In genomic region chr14:30969796-30970195, GRCh38 we compare ENCODE assay signal across 7 cellular contexts. TPM values are rescaled to one million over a fixed set of nuclear protein-coding genes. Genes with fewer than 3 reads are reported as not detected.
DNase-seq lines count a peak whose midpoint lies in the region; ATAC-seq and TF ChIP-seq lines count a peak whose summit lies in the region.
"Not testable (repeated sequence)": the region's sequence is repeated elsewhere in the genome, so short reads cannot be mapped to it uniquely, and the experiment has no call there.

No MANE protein-coding gene starts in this region.

- peak; percentile 76 for DNase-seq in activated CD8-positive, alpha-beta T cell treated with anti-CD3 and anti-CD28 coated beads for 36 hours
- peak; percentile 62 for DNase-seq in activated naive CD8-positive, alpha-beta T cell treated with anti-CD3 and anti-CD28 coated beads for 36 hours
- DNase-seq in stimulated activated CD4-positive, alpha-beta T cell treated with anti-CD3 and anti-CD28 coated beads, Interleukin-4, amount 100 ng/mL, for 48 hours (ENCODE audit: low read depth in 2 of 2): peak; percentile 15 to 37

- not testable (repeated sequence) for TF ChIP-seq CTCF in activated CD8-positive, alpha-beta T cell treated with anti-CD3 and anti-CD28 coated beads for 36 hours (IDR thresholded peaks at IDR 0.05)

- H3K36me3 Mint-ChIP-seq in activated CD8-positive, alpha-beta T cell treated with anti-CD3 and anti-CD28 coated beads for 36 hours (ENCODE audit: low read depth): peaks cover 32% of the 10 kb centered on the region
- H3K36me3 Mint-ChIP-seq in activated naive CD8-positive, alpha-beta T cell treated with anti-CD3 and anti-CD28 coated beads for 36 hours: peaks cover 35% of the 10 kb centered on the region

- POLR2A ChIA-PET in activated CD8-positive, alpha-beta T cell treated with anti-CD3 and anti-CD28 coated beads for 36 hours (lab: Charles Lee): interaction anchor here (0.8 to 1.0 kb wide), 2 partner anchors 15 to 62 kb away, joined by 3 to 4 read pairs; no protein-coding TSS in a partner anchor

- peak; percentile 46 for ATAC-seq in GM18517 (IDR thresholded peaks at IDR 0.05; ENCODE audit: unreplicated experiment)
- peak; percentile 94 for ATAC-seq in GM19463 (IDR thresholded peaks at IDR 0.05; ENCODE audit: unreplicated experiment)
- ATAC-seq in HG02852 (IDR thresholded peaks at IDR 0.05; ENCODE audit: unreplicated experiment): peak; percentile 65
- ATAC-seq in HG03460 (IDR thresholded peaks at IDR 0.05; ENCODE audit: unreplicated experiment): peak; percentile 81
- ATAC-seq in activated CD8-positive, alpha-beta T cell treated with anti-CD3 and anti-CD28 coated beads for 36 hours: peak; percentile 97

- H3K27ac Mint-ChIP-seq in activated CD8-positive, alpha-beta T cell treated with anti-CD3 and anti-CD28 coated beads for 36 hours: peak overlapping the region; percentile 88
- peak overlapping the region; percentile 88 for H3K27ac Mint-ChIP-seq in activated naive CD8-positive, alpha-beta T cell treated with anti-CD3 and anti-CD28 coated beads for 36 hours

- not testable (repeated sequence) for H3K27me3 Mint-ChIP-seq in activated CD8-positive, alpha-beta T cell treated with anti-CD3 and anti-CD28 coated beads for 36 hours; activated naive CD8-positive, alpha-beta T cell treated with anti-CD3 and anti-CD28 coated beads for 36 hours

- CTCF ChIA-PET in activated CD8-positive, alpha-beta T cell treated with anti-CD3 and anti-CD28 coated beads for 36 hours (lab: Charles Lee): interaction anchor here (1.9 kb wide), 1 partner anchor 12 kb away, joined by 7 read pairs; no protein-coding TSS in a partner anchor

- H3K9me3 Mint-ChIP-seq in activated CD8-positive, alpha-beta T cell treated with anti-CD3 and anti-CD28 coated beads for 36 hours: peaks cover 16% of the 10 kb centered on the region
- peaks cover 19% of the 10 kb centered on the region for H3K9me3 Mint-ChIP-seq in activated naive CD8-positive, alpha-beta T cell treated with anti-CD3 and anti-CD28 coated beads for 36 hours

- H3K4me3 Mint-ChIP-seq in activated CD8-positive, alpha-beta T cell treated with anti-CD3 and anti-CD28 coated beads for 36 hours: peak overlapping the region; percentile 53
- peak overlapping the region; percentile 48 for H3K4me3 Mint-ChIP-seq in activated naive CD8-positive, alpha-beta T cell treated with anti-CD3 and anti-CD28 coated beads for 36 hours

- intact Hi-C loops in activated CD8-positive, alpha-beta T cell treated with anti-CD3 and anti-CD28 coated beads for 36 hours (cut with micrococcal nuclease): not testable (repeated sequence)

- H3K4me1 Mint-ChIP-seq in activated CD8-positive, alpha-beta T cell treated with anti-CD3 and anti-CD28 coated beads for 36 hours (ENCODE audit: low read depth): peaks cover 60% of the 10 kb centered on the region
- peaks cover 49% of the 10 kb centered on the region for H3K4me1 Mint-ChIP-seq in activated naive CD8-positive, alpha-beta T cell treated with anti-CD3 and anti-CD28 coated beads for 36 hours

RNA-seq across cellular contexts. Expression of gene AP4S1, which starts 55.7 kb away (rescaled TPM):
- 1 to 10 TPM; 3.6 to 4.0 TPM for total RNA-seq in activated CD8-positive, alpha-beta T cell treated with anti-CD3 and anti-CD28 coated beads for 36 hours
- total RNA-seq in activated naive CD8-positive, alpha-beta T cell treated with anti-CD3 and anti-CD28 coated beads for 36 hours: 1 to 10 TPM; 7.3 to 8.8 TPM

RNA-seq across cellular contexts. Expression of gene STRN3, which starts 56.4 kb away (rescaled TPM):
- 10 to 100 TPM; 14.7 to 15.3 TPM for total RNA-seq in activated CD8-positive, alpha-beta T cell treated with anti-CD3 and anti-CD28 coated beads for 36 hours
- total RNA-seq in activated naive CD8-positive, alpha-beta T cell treated with anti-CD3 and anti-CD28 coated beads for 36 hours: 10 to 100 TPM; 16.0 to 18.1 TPM

Comparison
In these comparisons a context has a peak if more than half of its experiments do, and no peak if none do; other contexts are left out.
1. Peak in every context shown above with its lines: DNase-seq and ATAC-seq.
2. ATAC-seq: peak in every context shown above with its lines; median percentile 97 in activated CD8-positive, alpha-beta T cell treated with anti-CD3 and anti-CD28 coated beads for 36 hours; 94 in GM19463; 81 in HG03460; 65 in HG02852; 46 in GM18517.
3. DNase-seq: peak in every context shown above with its lines; median percentile 76 in activated CD8-positive, alpha-beta T cell treated with anti-CD3 and anti-CD28 coated beads for 36 hours; 62 in activated naive CD8-positive, alpha-beta T cell treated with anti-CD3 and anti-CD28 coated beads for 36 hours; 26 in stimulated activated CD4-positive, alpha-beta T cell treated with anti-CD3 and anti-CD28 coated beads, Interleukin-4, amount 100 ng/mL, for 48 hours.